Comparison of ENCODE assay signal across 22 cellular contexts in the genomic region with DNA sequence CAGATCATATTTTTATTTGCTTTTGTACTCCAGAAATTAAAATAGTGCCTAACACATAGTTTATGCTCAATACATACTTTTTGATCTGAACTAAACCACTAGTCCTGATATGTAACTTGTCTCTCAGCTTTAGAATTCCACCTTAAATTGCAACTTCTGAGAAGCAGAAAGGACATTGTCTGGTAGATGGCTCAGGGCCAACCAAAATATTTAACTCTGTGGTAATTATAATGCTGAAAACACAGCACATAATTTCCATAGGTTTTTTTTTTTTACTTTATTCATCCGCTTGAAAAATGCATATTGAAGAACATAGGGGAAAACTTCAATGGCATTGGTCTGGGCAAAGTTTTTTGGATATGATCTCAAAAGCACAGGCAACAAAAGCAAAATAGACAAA. TPM values are rescaled to one million over a fixed set of nuclear protein-coding genes. Genes with fewer than 3 reads are reported as not detected.
DNase-seq lines count a peak whose midpoint lies in the region; ATAC-seq and TF ChIP-seq lines count a peak whose summit lies in the region.
"Had no signal": no experiment of that assay in that cellular context is flagged by ENCODE, and none has a peak within 500 bp of the region (broad histone marks: within the 10 kb centered on the region; RNA-seq: fewer than 3 reads in every experiment).

No MANE protein-coding gene starts in this region.

- no peaks in the 10 kb centered on the region for H3K36me3 Mint-ChIP-seq in activated naive CD4-positive, alpha-beta T cell treated with anti-CD3 and anti-CD28 coated beads, Interleukin-2, amount 10 ng/mL, durations not matched to agents 7 days and 5 days
- H3K36me3 Mint-ChIP-seq: type B pancreatic cell had no signal

- H3K27ac Mint-ChIP-seq in activated naive CD4-positive, alpha-beta T cell treated with anti-CD3 and anti-CD28 coated beads, Interleukin-2, amount 10 ng/mL, durations not matched to agents 7 days and 5 days = no peak overlapping the region
- H3K27ac Mint-ChIP-seq: activated CD4-positive, alpha-beta memory T cell treated with anti-CD3 and anti-CD28 coated beads, Interleukin-2, amount 10 ng/mL, durations not matched to agents 7 days and 5 days; stimulated activated naive CD8-positive, alpha-beta T cell treated with anti-CD3 and anti-CD28 coated beads, Interleukin-15, Interleukin-2, amounts not matched to agents 100 ng/mL and 50 ng/mL, for 24 hours; T-helper 2 cell treated with Interferon-gamma antibody and Interleukin-4, amounts not matched to agents 5 μg/mL and 100 μg/mL, for 36 hours; type B pancreatic cell had no signal

- intact Hi-C loops in mammary epithelial cell (cut with micrococcal nuclease) = no loop called here
- intact Hi-C loops in right cardiac atrium (cut with DNase I) = no loop called here

- no peaks in the 10 kb centered on the region for H3K9me3 Mint-ChIP-seq in activated naive CD4-positive, alpha-beta T cell treated with anti-CD3 and anti-CD28 coated beads, Interleukin-2, amount 10 ng/mL, durations not matched to agents 7 days and 5 days
- H3K9me3 Mint-ChIP-seq: activated CD4-positive, alpha-beta memory T cell treated with anti-CD3 and anti-CD28 coated beads, Interleukin-2, amount 10 ng/mL, durations not matched to agents 7 days and 5 days; T-helper 2 cell treated with Interferon-gamma antibody and Interleukin-4, amounts not matched to agents 5 μg/mL and 100 μg/mL, for 36 hours; type B pancreatic cell had no signal

- peak overlapping the region; percentile 48 for H3K4me2 ChIP-seq in mammary epithelial cell (ENCODE audit: insufficient read depth, low read depth, low read length)

- H3K9ac ChIP-seq in mammary epithelial cell (ENCODE audit: insufficient read depth, low read length) = no peak overlapping the region

- no peaks in the 10 kb centered on the region for H3K4me1 Mint-ChIP-seq in activated naive CD4-positive, alpha-beta T cell treated with anti-CD3 and anti-CD28 coated beads, Interleukin-2, amount 10 ng/mL, durations not matched to agents 7 days and 5 days
- H3K4me1 Mint-ChIP-seq: activated CD4-positive, alpha-beta memory T cell treated with anti-CD3 and anti-CD28 coated beads, Interleukin-2, amount 10 ng/mL, durations not matched to agents 7 days and 5 days had no signal

- peaks cover 48% of the 10 kb centered on the region for H3K4me1 ChIP-seq in mammary epithelial cell (ENCODE audit: insufficient read depth, low read length)
- no peaks in the 10 kb centered on the region for H3K4me1 ChIP-seq in right cardiac atrium (ENCODE audit: control insufficient read depth, insufficient read depth, low read length)
- H3K4me1 ChIP-seq: body of pancreas, right lobe of liver had no signal

- H3K27ac ChIP-seq in mammary epithelial cell (ENCODE audit: insufficient read depth, low read depth, low read length) = peak overlapping the region; percentile 67
- H3K27ac ChIP-seq in right cardiac atrium (ENCODE audit: low read length) = no peak overlapping the region
- H3K27ac ChIP-seq: body of pancreas, heart right ventricle, right lobe of liver had no signal

- WGBS in mammary epithelial cell (ENCODE audit: low coverage, missing lambda C conversion rate) = 0% methylated on average over 1 of the region's 1 CpG
- 22% methylated on average over 1 of the region's 1 CpG for WGBS in right cardiac atrium

- CTCF ChIA-PET in mammary epithelial cell (lab: Charles Lee; ENCODE audit: low non-redundant PET) = interaction anchor here (0.6 kb wide), 1 partner anchor 28 kb away, joined by 3 read pairs; no protein-coding TSS in a partner anchor
- CTCF ChIA-PET in activated naive CD4-positive, alpha-beta T cell treated with anti-CD3 and anti-CD28 coated beads, Interleukin-2, amount 10 ng/mL, durations not matched to agents 7 days and 5 days (lab: Charles Lee) = interaction anchor here (1.1 kb wide), 1 partner anchor 27 kb away, joined by 3 read pairs; no protein-coding TSS in a partner anchor

- TF ChIP-seq CTCF in mammary epithelial cell (conservative IDR thresholded peaks at IDR 0.05 in 1 of 2, IDR thresholded peaks at IDR 0.05 in 1 of 2; ENCODE audit: extremely low read depth in 1 of 2, insufficient read depth in 1 of 2, low read depth in 1 of 2, low read length in 2 of 2) (no peak), fibroblast of villous mesenchyme (IDR thresholded peaks at IDR 0.05; ENCODE audit: insufficient read depth, low read depth, low read length) (no peak)

- no peaks in the 10 kb centered on the region for H3K27me3 ChIP-seq in mammary epithelial cell (ENCODE audit: insufficient read depth, low read length)
- H3K27me3 ChIP-seq in right cardiac atrium (ENCODE audit: control insufficient read depth, insufficient read depth) = no peaks in the 10 kb centered on the region
- H3K27me3 ChIP-seq: body of pancreas, heart right ventricle, right lobe of liver had no signal

- peak; percentile 68 for DNase-seq in LHCN-M2 (ENCODE audit: low read depth)
- peak; percentile 51 for DNase-seq in mammary epithelial cell
- DNase-seq in fibroblast of villous mesenchyme (ENCODE audit: low read depth) = peak; percentile 48
- DNase-seq in smooth muscle cell of the brain vasculature (ENCODE audit: low read depth, low spot score) = peak; percentile 39
- no peak for DNase-seq in activated naive CD4-positive, alpha-beta T cell treated with anti-CD3 and anti-CD28 coated beads, Interleukin-2, amount 10 ng/mL, durations not matched to agents 7 days and 5 days
- DNase-seq in NCI-H128 (lab: John Stamatoyannopoulos, UW; ENCODE audit: unreplicated experiment) = no peak
- DNase-seq in right cardiac atrium = no peak
- DNase-seq: activated CD4-positive, alpha-beta memory T cell treated with anti-CD3 and anti-CD28 coated beads, Interleukin-2, amount 10 ng/mL, durations not matched to agents 7 days and 5 days; activated CD4-positive, CD25-positive, alpha-beta regulatory T cell; activated naive CD4-positive, alpha-beta T cell; AML-193; body of pancreas; DMS79 treated with DMSO at 0.1 percent for 48 hours; heart right ventricle; NCI-H146; NCI-H2171 treated with DMSO at 0.1 percent for 48 hours; NCI-H748 treated with DMSO at 0.1 percent for 48 hours; right lobe of liver had no signal

- in situ Hi-C loops in mammary epithelial cell (cut with MboI; ENCODE audit: low sequenced_read_pairs in 2 of 2) = loop anchor here in 1 of 2 donors (10.0 kb wide), 1 partner anchor 49 kb away; no protein-coding TSS in a partner anchor

- H3K9me3 ChIP-seq in mammary epithelial cell (replicated peaks; ENCODE audit: insufficient read depth, low read length) (no peaks in the 10 kb centered on the region), right cardiac atrium (ENCODE audit: control insufficient read depth, low read length) (no peaks in the 10 kb centered on the region)
- H3K9me3 ChIP-seq: body of pancreas, right lobe of liver had no signal

- H3K4me3 ChIP-seq in mammary epithelial cell (replicated peaks in 1 of 3; ENCODE audit: insufficient read depth in 1 of 3, low read depth in 2 of 3, low read length in 3 of 3) = no peak overlapping the region
- no peak overlapping the region for H3K4me3 ChIP-seq in fibroblast of villous mesenchyme (ENCODE audit: low read depth, low read length)
- no peak overlapping the region for H3K4me3 ChIP-seq in right cardiac atrium (ENCODE audit: low read length)
- H3K4me3 ChIP-seq: body of pancreas, heart right ventricle, right lobe of liver had no signal

- no TSS peak for BruUV-seq in mammary epithelial cell (replicated peaks; lab: Mats Ljungman, UMichigan)

- H3K36me3 ChIP-seq in mammary epithelial cell (ENCODE audit: insufficient read depth, low read length) = no peaks in the 10 kb centered on the region
- H3K36me3 ChIP-seq: heart right ventricle, right lobe of liver had no signal

- no peak overlapping the region for H2AFZ ChIP-seq in mammary epithelial cell (ENCODE audit: low read depth, low read length)

- peaks cover 6% of the 10 kb centered on the region for H3K27me3 Mint-ChIP-seq in activated naive CD4-positive, alpha-beta T cell treated with anti-CD3 and anti-CD28 coated beads, Interleukin-2, amount 10 ng/mL, durations not matched to agents 7 days and 5 days
- H3K27me3 Mint-ChIP-seq: type B pancreatic cell had no signal

- H3K79me2 ChIP-seq in mammary epithelial cell (ENCODE audit: insufficient read depth, low read length) = no peaks in the 10 kb centered on the region

- dilution Hi-C loops in mammary epithelial cell (cut with HindIII; ENCODE audit: low sequenced_read_pairs) = no loop called here

- H3K4me3 Mint-ChIP-seq in activated naive CD4-positive, alpha-beta T cell treated with anti-CD3 and anti-CD28 coated beads, Interleukin-2, amount 10 ng/mL, durations not matched to agents 7 days and 5 days = no peak overlapping the region
- H3K4me3 Mint-ChIP-seq: activated CD4-positive, alpha-beta memory T cell treated with anti-CD3 and anti-CD28 coated beads, Interleukin-2, amount 10 ng/mL, durations not matched to agents 7 days and 5 days; stimulated activated naive CD8-positive, alpha-beta T cell treated with anti-CD3 and anti-CD28 coated beads, Interleukin-15, Interleukin-2, amounts not matched to agents 100 ng/mL and 50 ng/mL, for 24 hours; T-helper 2 cell treated with Interferon-gamma antibody and Interleukin-4, amounts not matched to agents 5 μg/mL and 100 μg/mL, for 36 hours; type B pancreatic cell had no signal

- no peak for ATAC-seq in right cardiac atrium
- ATAC-seq: body of pancreas, heart right ventricle, right lobe of liver had no signal

- H4K20me1 ChIP-seq in mammary epithelial cell (ENCODE audit: insufficient read depth, low read length) = no peaks in the 10 kb centered on the region

RNA-seq across cellular contexts. Expression of a gene that starts 59.3 kb away (rescaled TPM):
- 75.3 and 95.8 TPM in 2 replicates for total RNA-seq in LHCN-M2 (2014; rRNA removed)
- 0.91 TPM for polyA plus RNA-seq in LHCN-M2 (2012)
- 1,000 to 10,000 TPM in 1 of 2 donors, 100 to 1,000 TPM in 1; 540 to 2,145 TPM for total RNA-seq in mammary epithelial cell
- polyA plus RNA-seq in mammary epithelial cell = 1,137 TPM
- 894 TPM for polyA minus RNA-seq in mammary epithelial cell
- under 0.01 TPM in 1 of 2 replicates, not detected in the other for total RNA-seq in fibroblast of villous mesenchyme
- 1 to 10 TPM; 2.7 to 7.3 (median 3.7) TPM for total RNA-seq in right cardiac atrium
- polyA plus RNA-seq in right cardiac atrium = 11.3 TPM
- total RNA-seq: liver had no signal

Comparison
In these comparisons a context has a peak if more than half of its experiments do, and no peak if none do; other contexts are left out.
1. DNase-seq: peak in LHCN-M2 (single experiment), mammary epithelial cell (single experiment), fibroblast of villous mesenchyme (single experiment) and smooth muscle cell of the brain vasculature (single experiment); none in activated naive CD4-positive, alpha-beta T cell treated with anti-CD3 and anti-CD28 coated beads, Interleukin-2, amount 10 ng/mL, durations not matched to agents 7 days and 5 days (single experiment), NCI-H128 (single experiment) and right cardiac atrium (0 of 3).